ENCODE assay signal across 9 cellular contexts in genomic region chrY:4991743-4992400, GRCh38. TPM values are rescaled to one million over a fixed set of nuclear protein-coding genes. Genes with fewer than 3 reads are reported as not detected.
A peak's percentile ranks its signal among the peaks of the same experiment; 100 is the strongest.
DNase-seq lines count a peak whose midpoint lies in the region; ATAC-seq and TF ChIP-seq lines count a peak whose summit lies in the region.
"Not testable (repeated sequence)": the region's sequence is repeated elsewhere in the genome, so short reads cannot be mapped to it uniquely, and the experiment has no call there.
"Had no signal": no experiment of that assay in that cellular context is flagged by ENCODE, and none has a peak within 500 bp of the region (broad histone marks: within the 10 kb centered on the region; RNA-seq: fewer than 3 reads in every experiment).

No MANE protein-coding gene starts in this region.

- TF ChIP-seq CTCF in left lung (IDR thresholded peaks at IDR 0.05) = not testable (repeated sequence)

- not testable (repeated sequence) for H3K4me1 ChIP-seq in left lung

- not testable (repeated sequence) for H3K4me3 Mint-ChIP-seq in activated CD8-positive, alpha-beta memory T cell treated with anti-CD3 and anti-CD28 coated beads, Interleukin-2, amount 10 ng/mL, durations not matched to agents 7 days and 5 days

- not testable (repeated sequence) for H3K36me3 ChIP-seq in left lung

- not testable (repeated sequence) for DNase-seq in activated CD8-positive, alpha-beta memory T cell treated with anti-CD3 and anti-CD28 coated beads, Interleukin-2, amount 10 ng/mL, durations not matched to agents 7 days and 5 days; left lung

- H3K9me3 ChIP-seq in left lung = not testable (repeated sequence)

- H3K36me3 Mint-ChIP-seq in activated CD8-positive, alpha-beta memory T cell treated with anti-CD3 and anti-CD28 coated beads, Interleukin-2, amount 10 ng/mL, durations not matched to agents 7 days and 5 days = not testable (repeated sequence)

- CTCF ChIA-PET in activated CD8-positive, alpha-beta memory T cell treated with anti-CD3 and anti-CD28 coated beads, Interleukin-2, amount 10 ng/mL, durations not matched to agents 7 days and 5 days (lab: Charles Lee) = not testable (repeated sequence)

- H3K4me3 ChIP-seq in left lung = not testable (repeated sequence)

- H3K27ac Mint-ChIP-seq in activated CD8-positive, alpha-beta memory T cell treated with anti-CD3 and anti-CD28 coated beads, Interleukin-2, amount 10 ng/mL, durations not matched to agents 7 days and 5 days = not testable (repeated sequence)

- not testable (repeated sequence) for H3K4me1 Mint-ChIP-seq in activated CD8-positive, alpha-beta memory T cell treated with anti-CD3 and anti-CD28 coated beads, Interleukin-2, amount 10 ng/mL, durations not matched to agents 7 days and 5 days

- ATAC-seq in GM18867 (IDR thresholded peaks at IDR 0.05; ENCODE audit: unreplicated experiment) (peak; percentile 100), GM21360 (IDR thresholded peaks at IDR 0.05; ENCODE audit: unreplicated experiment) (peak; percentile 100), HG02610 (IDR thresholded peaks at IDR 0.05; ENCODE audit: unreplicated experiment) (peak; percentile 100), HG03097 (IDR thresholded peaks at IDR 0.05; ENCODE audit: low FRiP score, unreplicated experiment) (peak; percentile 98), HG03571 (IDR thresholded peaks at IDR 0.05; ENCODE audit: unreplicated experiment) (peak; percentile 100), left lung (peak; percentile 79)
- ATAC-seq in activated CD8-positive, alpha-beta memory T cell treated with anti-CD3 and anti-CD28 coated beads, Interleukin-2, amount 10 ng/mL, durations not matched to agents 7 days and 5 days = peak; percentile 87

- not testable (repeated sequence) for H3K27ac ChIP-seq in left lung

- intact Hi-C loops in left lung (cut with DNase I) = not testable (repeated sequence)

- H3K9me3 Mint-ChIP-seq in activated CD8-positive, alpha-beta memory T cell treated with anti-CD3 and anti-CD28 coated beads, Interleukin-2, amount 10 ng/mL, durations not matched to agents 7 days and 5 days (ENCODE audit: low read depth) = not testable (repeated sequence)

- H3K27me3 ChIP-seq in left lung = not testable (repeated sequence)

- H3K27me3 Mint-ChIP-seq in activated CD8-positive, alpha-beta memory T cell treated with anti-CD3 and anti-CD28 coated beads, Interleukin-2, amount 10 ng/mL, durations not matched to agents 7 days and 5 days = not testable (repeated sequence)

RNA-seq across cellular contexts. Expression of gene PCDH11Y, which starts 8.2 kb away (rescaled TPM):
- not detected for total RNA-seq in activated CD8-positive, alpha-beta memory T cell treated with anti-CD3 and anti-CD28 coated beads, Interleukin-2, amount 10 ng/mL, durations not matched to agents 7 days and 5 days
- 1 to 10 TPM in 1 of 2 donors, not detected in 1; 1.5 TPM for total RNA-seq in left lung
- total RNA-seq: HT-29, right atrium auricular region had no signal
